ENCODE assay signal across 13 cellular contexts in genomic region chr6:101275251-101275650, GRCh38.
DNase-seq lines count a peak whose midpoint lies in the region; ATAC-seq and TF ChIP-seq lines count a peak whose summit lies in the region.
"Had no signal": no experiment of that assay in that cellular context is flagged by ENCODE, and none has a peak within 500 bp of the region (broad histone marks: within the 10 kb centered on the region; RNA-seq: fewer than 3 reads in every experiment).

No MANE protein-coding gene starts in this region.

- no peak for ATAC-seq in GM19351 (IDR thresholded peaks at IDR 0.05; ENCODE audit: unreplicated experiment)
- ATAC-seq: A549; CD8-positive, alpha-beta T cell had no signal

- no peak overlapping the region for H3K4me3 ChIP-seq in retinal pigment epithelial cell (ENCODE audit: low read length)
- H3K4me3 ChIP-seq: A549; BLaER1 treated with 17β-estradiol and CSF1 and Interleukin-3, amounts not matched to agents 10 nM and 100 nM had no signal

- no peak for TF ChIP-seq CTCF in retinal pigment epithelial cell (conservative IDR thresholded peaks at IDR 0.05; ENCODE audit: low read depth, low read length)

- DNase-seq in NCI-H2227 treated with DMSO at 0.1 percent for 48 hours (lab: John Stamatoyannopoulos, UW) (peak; percentile 28), NCI-H2227 (lab: John Stamatoyannopoulos, UW; ENCODE audit: unreplicated experiment) (no peak), retinal pigment epithelial cell (ENCODE audit: low read depth) (peak; percentile 89), SHP77 (lab: John Stamatoyannopoulos, UW) (no peak)
- DNase-seq: AML-193; Caco-2; Calu3; CD4-positive, alpha-beta T cell; CD8-positive, alpha-beta T cell; GF-D8 had no signal

Comparison
In these comparisons a context has a peak if more than half of its experiments do, and no peak if none do; other contexts are left out.
1. DNase-seq: peak in NCI-H2227 treated with DMSO at 0.1 percent for 48 hours (single experiment) and retinal pigment epithelial cell (single experiment); none in NCI-H2227 (single experiment) and SHP77 (0 of 2).